ENCODE assay signal across 9 cellular contexts in the genomic region with DNA sequence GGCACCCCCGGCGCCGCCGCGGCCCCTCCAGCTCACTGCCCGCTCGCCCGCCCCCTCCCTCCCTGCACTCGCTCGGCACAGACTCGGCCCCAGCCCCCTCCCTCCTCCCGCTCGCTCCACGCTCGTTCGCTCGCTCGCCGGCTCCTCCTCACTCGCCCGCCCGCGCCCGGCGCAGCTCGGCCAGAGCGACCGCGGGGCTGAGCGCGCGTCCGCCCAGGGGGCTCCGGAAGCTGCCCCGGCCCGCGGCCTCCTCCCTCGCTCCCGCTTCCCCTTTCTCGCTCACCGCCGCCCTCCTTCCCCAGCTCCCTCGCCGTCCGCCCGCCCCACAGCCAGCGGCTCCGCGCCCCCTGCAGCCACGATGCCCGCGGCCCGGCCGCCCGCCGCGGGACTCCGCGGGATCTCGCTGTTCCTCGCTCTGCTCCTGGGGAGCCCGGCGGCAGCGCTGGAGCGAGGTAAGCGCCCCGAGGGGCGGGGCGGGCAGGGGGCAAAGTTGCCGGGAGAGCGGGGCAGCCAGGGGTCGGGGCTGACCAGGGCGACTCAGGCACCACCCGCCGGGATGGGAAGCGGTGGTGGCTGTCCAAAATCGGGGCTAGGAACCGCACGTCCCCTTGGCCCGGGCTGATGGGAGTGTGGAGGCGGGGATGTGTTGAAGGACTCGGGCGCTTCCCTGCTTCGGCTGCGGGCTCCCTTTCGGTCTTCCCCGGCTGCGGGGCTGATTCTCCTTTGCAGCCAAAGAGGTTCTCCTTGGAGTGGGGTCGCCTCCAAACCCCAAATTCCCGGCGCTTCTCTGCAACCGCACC. TPM values are rescaled to one million over a fixed set of nuclear protein-coding genes. Genes with fewer than 3 reads are reported as not detected.
DNase-seq lines count a peak whose midpoint lies in the region; ATAC-seq and TF ChIP-seq lines count a peak whose summit lies in the region.
"Had no signal": no experiment of that assay in that cellular context is flagged by ENCODE, and none has a peak within 500 bp of the region (broad histone marks: within the 10 kb centered on the region; RNA-seq: fewer than 3 reads in every experiment).

A gene (plus strand): TSS at position 151 of the 800 bp plus-strand sequence. CDS start 208 bp downstream, at position 359.

- H3K9ac ChIP-seq in SK-N-SH = no peak within 1 kb of the TSS

- no peaks in the 10 kb centered on the region for H3K36me3 ChIP-seq in SK-N-SH (replicated peaks in 1 of 2; ENCODE audit: control insufficient read depth in 1 of 2, insufficient read depth in 2 of 2, low read length in 1 of 2)
- no peaks in the 10 kb centered on the region for H3K36me3 ChIP-seq in iPS DF 6.9 (ENCODE audit: control insufficient read depth, insufficient read depth, low read length)

- H3F3A ChIP-seq in SK-N-SH (replicated peaks; ENCODE audit: insufficient read depth) = no peaks in the 10 kb centered on the region

- H3K27ac ChIP-seq in SK-N-SH (ENCODE audit: low read depth in 2 of 2, low read length in 1 of 2) = peak within 1 kb of the TSS in 1 of 2 experiments; percentile 66; a peak in 2 of 4 replicates
- no peak within 1 kb of the TSS for H3K27ac ChIP-seq in iPS DF 6.9 (ENCODE audit: low read length)
- H3K27ac ChIP-seq in skin epidermis = no peak within 1 kb of the TSS

- DNase-seq in HEK293T (ENCODE audit: extremely low spot score) (peak; percentile 51), SK-N-SH (peak; percentile 90), iPS DF 6.9 (ENCODE audit: low read depth, low spot score) (no peak)
- no peak for DNase-seq in activated effector memory CD4-positive, alpha-beta T cell treated with Interleukin-2 at 50 U/mL for 16 hours
- DNase-seq: stimulated activated CD4-positive, alpha-beta T cell treated with anti-CD3 and anti-CD28 coated beads, Interleukin-2, amount 100 ng/mL, for 24 hours had no signal

- CTCF ChIA-PET in HEK293T (lab: Yijun Ruan, JAX) (interaction anchor here (0.9 kb wide), 2 partner anchors 12 to 161 kb away, joined by 3 read pairs; no protein-coding TSS in a partner anchor), SK-N-SH (lab: Yijun Ruan, JAX) (interaction anchor here (0.6 to 8.0 kb wide), 17 partner anchors 9 to 967 kb away, joined by 3 to 133 read pairs (median 4); no protein-coding TSS in a partner anchor)

- no peak within 1 kb of the TSS for H2AFZ ChIP-seq in SK-N-SH (ENCODE audit: low read depth)

- H3K27me3 ChIP-seq in SK-N-SH (ENCODE audit: insufficient read depth) = 0 out of 2 replicates have a peak, but pooled peaks cover 7% of the 10 kb centered on the region
- H3K27me3 ChIP-seq in iPS DF 6.9 (ENCODE audit: control insufficient read depth, insufficient read depth, low read length) = peaks cover 11% of the 10 kb centered on the region

- H3K4me1 ChIP-seq in SK-N-SH (ENCODE audit: control insufficient read depth in 1 of 2, insufficient read depth in 2 of 2, low read depth in 1 of 2, low read length in 1 of 2) (peaks cover 0 to 23% of the 10 kb centered on the region in 2 experiments; a peak in 2 of 4 replicates), iPS DF 6.9 (ENCODE audit: control insufficient read depth, insufficient read depth, low read length) (no peaks in the 10 kb centered on the region)

- ATAC-seq in GM21717 (IDR thresholded peaks at IDR 0.05; ENCODE audit: unreplicated experiment) (no peak), HG02973 (IDR thresholded peaks at IDR 0.05; ENCODE audit: unreplicated experiment) (no peak), GM21576 (IDR thresholded peaks at IDR 0.05; ENCODE audit: unreplicated experiment) (no peak)

- no peak for TF ChIP-seq EP300 in SK-N-SH (IDR thresholded peaks at IDR 0.05; ENCODE audit: borderline replicate concordance in 1 of 2, low read depth in 1 of 2, low read length in 1 of 2)

- WGBS in SK-N-SH (ENCODE audit: low lambda C conversion rate) = 10% methylated on average over 15 of the region's 92 CpGs
- WGBS in iPS DF 6.9 (ENCODE audit: insufficient coverage, insufficient read length) = no CpG with 5 or more reads among the region's 92 CpGs

- no peaks in the 10 kb centered on the region for H4K20me1 ChIP-seq in SK-N-SH (ENCODE audit: insufficient read depth)

- TF ChIP-seq CTCF in SK-N-SH (IDR thresholded peaks at IDR 0.05) = no peak

- H3K9me3 ChIP-seq in SK-N-SH (no peaks in the 10 kb centered on the region), iPS DF 6.9 (ENCODE audit: control insufficient read depth, insufficient read depth, low read length) (no peaks in the 10 kb centered on the region)

- peak; percentile 1; the same call in 1 of the 2 replicates for TF ChIP-seq RAD21 in SK-N-SH (IDR thresholded peaks at IDR 0.05; ENCODE audit: low read length)

- H3K79me2 ChIP-seq in SK-N-SH (ENCODE audit: insufficient read depth) = no peaks in the 10 kb centered on the region

- POLR2A ChIA-PET in HEK293T (lab: Yijun Ruan, JAX) = no interaction called here
- POLR2A ChIA-PET in SK-N-SH (lab: Yijun Ruan, JAX) = interaction anchor here (0.6 to 1.5 kb wide), 5 partner anchors 163 to 390 kb away, joined by 3 to 5 read pairs (median 3); no protein-coding TSS in a partner anchor

- H3K9me2 ChIP-seq in SK-N-SH = no peaks in the 10 kb centered on the region

- H3K4me2 ChIP-seq in SK-N-SH = peak within 1 kb of the TSS; percentile 37; the same call in 1 of the 2 replicates

- H3K4me3 ChIP-seq in SK-N-SH (ENCODE audit: low read depth in 2 of 2, low read length in 1 of 2) (peak within 1 kb of the TSS in 1 of 2 experiments; percentile 51; a peak in 2 of 4 replicates), iPS DF 6.9 (ENCODE audit: low read length) (peak within 1 kb of the TSS; percentile 57), skin epidermis (peak within 1 kb of the TSS in 6 of 7 experiments; percentile 1 to 47 (median 16))

TF ChIP-seq in HEK293T, 16 proteins besides CTCF, POLR2A, EP300 and RAD21:
- TF ChIP-seq ELF4 (IDR thresholded peaks at IDR 0.05) = no peak
- no peak for TF ChIP-seq FOXK2 (IDR thresholded peaks at IDR 0.05)
- TF ChIP-seq TARDBP (IDR thresholded peaks at IDR 0.05) = no peak
- TF ChIP-seq, protein P1, sequence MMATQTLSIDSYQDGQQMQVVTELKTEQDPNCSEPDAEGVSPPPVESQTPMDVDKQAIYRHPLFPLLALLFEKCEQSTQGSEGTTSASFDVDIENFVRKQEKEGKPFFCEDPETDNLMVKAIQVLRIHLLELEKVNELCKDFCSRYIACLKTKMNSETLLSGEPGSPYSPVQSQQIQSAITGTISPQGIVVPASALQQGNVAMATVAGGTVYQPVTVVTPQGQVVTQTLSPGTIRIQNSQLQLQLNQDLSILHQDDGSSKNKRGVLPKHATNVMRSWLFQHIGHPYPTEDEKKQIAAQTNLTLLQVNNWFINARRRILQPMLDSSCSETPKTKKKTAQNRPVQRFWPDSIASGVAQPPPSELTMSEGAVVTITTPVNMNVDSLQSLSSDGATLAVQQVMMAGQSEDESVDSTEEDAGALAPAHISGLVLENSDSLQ (IDR thresholded peaks at IDR 0.05) = no peak
- TF ChIP-seq HDGF (IDR thresholded peaks at IDR 0.05; ENCODE audit: borderline replicate concordance) = no peak
- no peak for TF ChIP-seq BHLHE40 (IDR thresholded peaks at IDR 0.05; ENCODE audit: borderline replicate concordance)
- TF ChIP-seq ZNF384 (IDR thresholded peaks at IDR 0.05) = no peak
- TF ChIP-seq CTBP1 (IDR thresholded peaks at IDR 0.05; ENCODE audit: borderline replicate concordance) = no peak
- no peak for TF ChIP-seq NFRKB (IDR thresholded peaks at IDR 0.05)
- no peak for TF ChIP-seq FOXA1 (IDR thresholded peaks at IDR 0.05)
- no peak for TF ChIP-seq ARNT (IDR thresholded peaks at IDR 0.05)
- no peak for TF ChIP-seq LEF1 (IDR thresholded peaks at IDR 0.05; ENCODE audit: borderline replicate concordance)
- TF ChIP-seq L3MBTL2 (conservative IDR thresholded peaks at IDR 0.05) = no peak
- no peak for TF ChIP-seq SP1 (IDR thresholded peaks at IDR 0.05)
- TF ChIP-seq FOXM1 (IDR thresholded peaks at IDR 0.05; ENCODE audit: borderline replicate concordance) = no peak
- TF ChIP-seq SUZ12 (IDR thresholded peaks at IDR 0.05) = no peak
TF ChIP-seq in HEK293T: peak in this region for 0.

TF ChIP-seq in SK-N-SH, 30 proteins besides CTCF, POLR2A, EP300 and RAD21:
- TF ChIP-seq RCOR1 (IDR thresholded peaks at IDR 0.05; ENCODE audit: low read length) (no peak), GABPA (IDR thresholded peaks at IDR 0.05; ENCODE audit: low read depth) (no peak), MXI1 (IDR thresholded peaks at IDR 0.05; ENCODE audit: low read depth, low read length) (peak; percentile 35; the same call in 1 of the 2 replicates), ELF1 (IDR thresholded peaks at IDR 0.05) (no peak), SMC3 (IDR thresholded peaks at IDR 0.05; ENCODE audit: low read depth, low read length) (no peak)
- TF ChIP-seq, protein P2, sequence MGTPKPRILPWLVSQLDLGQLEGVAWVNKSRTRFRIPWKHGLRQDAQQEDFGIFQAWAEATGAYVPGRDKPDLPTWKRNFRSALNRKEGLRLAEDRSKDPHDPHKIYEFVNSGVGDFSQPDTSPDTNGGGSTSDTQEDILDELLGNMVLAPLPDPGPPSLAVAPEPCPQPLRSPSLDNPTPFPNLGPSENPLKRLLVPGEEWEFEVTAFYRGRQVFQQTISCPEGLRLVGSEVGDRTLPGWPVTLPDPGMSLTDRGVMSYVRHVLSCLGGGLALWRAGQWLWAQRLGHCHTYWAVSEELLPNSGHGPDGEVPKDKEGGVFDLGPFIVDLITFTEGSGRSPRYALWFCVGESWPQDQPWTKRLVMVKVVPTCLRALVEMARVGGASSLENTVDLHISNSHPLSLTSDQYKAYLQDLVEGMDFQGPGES (IDR thresholded peaks at IDR 0.05; ENCODE audit: low read depth, low read length) = no peak
- TF ChIP-seq, protein P3, sequence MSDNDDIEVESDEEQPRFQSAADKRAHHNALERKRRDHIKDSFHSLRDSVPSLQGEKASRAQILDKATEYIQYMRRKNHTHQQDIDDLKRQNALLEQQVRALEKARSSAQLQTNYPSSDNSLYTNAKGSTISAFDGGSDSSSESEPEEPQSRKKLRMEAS (IDR thresholded peaks at IDR 0.05; ENCODE audit: low read depth) = no peak
- TF ChIP-seq, protein P4, sequence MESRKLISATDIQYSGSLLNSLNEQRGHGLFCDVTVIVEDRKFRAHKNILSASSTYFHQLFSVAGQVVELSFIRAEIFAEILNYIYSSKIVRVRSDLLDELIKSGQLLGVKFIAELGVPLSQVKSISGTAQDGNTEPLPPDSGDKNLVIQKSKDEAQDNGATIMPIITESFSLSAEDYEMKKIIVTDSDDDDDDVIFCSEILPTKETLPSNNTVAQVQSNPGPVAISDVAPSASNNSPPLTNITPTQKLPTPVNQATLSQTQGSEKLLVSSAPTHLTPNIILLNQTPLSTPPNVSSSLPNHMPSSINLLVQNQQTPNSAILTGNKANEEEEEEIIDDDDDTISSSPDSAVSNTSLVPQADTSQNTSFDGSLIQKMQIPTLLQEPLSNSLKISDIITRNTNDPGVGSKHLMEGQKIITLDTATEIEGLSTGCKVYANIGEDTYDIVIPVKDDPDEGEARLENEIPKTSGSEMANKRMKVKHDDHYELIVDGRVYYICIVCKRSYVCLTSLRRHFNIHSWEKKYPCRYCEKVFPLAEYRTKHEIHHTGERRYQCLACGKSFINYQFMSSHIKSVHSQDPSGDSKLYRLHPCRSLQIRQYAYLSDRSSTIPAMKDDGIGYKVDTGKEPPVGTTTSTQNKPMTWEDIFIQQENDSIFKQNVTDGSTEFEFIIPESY (IDR thresholded peaks at IDR 0.05; ENCODE audit: borderline replicate concordance, low read depth) = no peak

RNA-seq across cellular contexts. Expression of the gene that starts here (rescaled TPM):
- 0.10 and 0.11 TPM in 2 replicates for polyA plus RNA-seq in SK-N-SH (2012; rRNA removed)
- polyA plus RNA-seq in SK-N-SH (2012; cell fraction: cytosol; rRNA removed) = 0.26 and 0.41 TPM in 2 replicates
- 0.07 and 0.67 TPM in 2 replicates for polyA plus RNA-seq in SK-N-SH (2012; cell fraction: nucleus; rRNA removed)

Comparison
In these comparisons a context has a peak if more than half of its experiments do, and no peak if none do; other contexts are left out.
1. Peak in DNase-seq and H3K4me2 ChIP-seq in SK-N-SH; RNA of the gene not detected or under 1 TPM.